Comparison of ENCODE assay signal across 8 cellular contexts in genomic region chr1:235454021-235454420, GRCh38.
"Had no signal": no experiment of that assay in that cellular context is flagged by ENCODE, and none has a peak within 500 bp of the region (broad histone marks: within the 10 kb centered on the region; RNA-seq: fewer than 3 reads in every experiment).

No MANE protein-coding gene starts in this region.

- DNase-seq: GM23248, GOT3, H7, H9, HCEC 1CT, HFFc6 had no signal

- H3K27ac ChIP-seq: GM23248 had no signal

- H3K9me3 ChIP-seq: HAP-1 had no signal

- H3K4me3 ChIP-seq: GM23248, GM23338, HAP-1 had no signal
